ENCODE assay signal across 31 cellular contexts in the genomic region with DNA sequence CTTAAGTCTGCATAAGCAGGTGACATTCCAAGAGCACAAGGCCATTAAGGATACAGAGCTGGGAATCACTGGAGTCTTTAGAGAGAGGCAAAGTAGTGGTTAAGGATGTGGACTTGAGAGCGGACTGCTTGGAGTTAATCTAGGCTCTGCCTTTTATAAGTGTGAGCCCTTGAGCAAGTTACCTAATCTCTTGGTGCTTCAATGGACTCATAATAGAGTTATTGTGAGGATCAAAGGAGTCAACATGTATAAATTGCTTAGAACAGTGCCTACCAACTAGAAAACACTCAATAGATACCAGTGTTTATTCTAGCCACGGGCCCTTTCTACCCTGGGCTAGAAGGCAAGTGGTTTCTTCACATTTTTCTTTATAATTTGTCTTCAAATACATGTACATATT.
"Had no signal": no experiment of that assay in that cellular context is flagged by ENCODE, and none has a peak within 500 bp of the region (broad histone marks: within the 10 kb centered on the region; RNA-seq: fewer than 3 reads in every experiment).

No MANE protein-coding gene starts in this region.

- H3K36me3 Mint-ChIP-seq: activated naive CD8-positive, alpha-beta T cell treated with anti-CD3 and anti-CD28 coated beads for 36 hours had no signal

- H3K4me2 ChIP-seq: PC-9 had no signal

- H3K27ac ChIP-seq: brain microvascular endothelial cell, PC-9, SK-N-MC, WERI-Rb-1 had no signal

- DNase-seq: activated CD4-positive, alpha-beta T cell treated with anti-CD3 and anti-CD28 coated beads for 1 hour; activated CD4-positive, alpha-beta T cell treated with anti-CD3 and anti-CD28 coated beads, Interleukin-2, amount 10 ng/mL, durations not matched to agents 24 days and 14 days; activated CD4-positive, alpha-beta T cell treated with anti-CD3 and anti-CD28 coated beads, Interleukin-2, amount 50 U/mL, for 4 hours; activated CD4-positive, CD25-positive, alpha-beta regulatory T cell; activated CD8-positive, alpha-beta T cell treated with anti-CD3 and anti-CD28 coated beads for 36 hours; activated effector memory CD4-positive, alpha-beta T cell treated with anti-CD3 and anti-CD28 coated beads, Interleukin-2, amount 50 U/mL, for 16 hours; activated naive CD4-positive, alpha-beta T cell; activated naive CD4-positive, alpha-beta T cell treated with anti-CD3 and anti-CD28 coated beads, Interleukin-2, amount 50 U/mL, for 16 hours; activated naive CD8-positive, alpha-beta T cell treated with anti-CD3 and anti-CD28 coated beads for 36 hours; activated T-cell treated with anti-CD3 and anti-CD28 coated beads, Interleukin-2, amount 50 U/mL, for 1 hour; activated T-cell treated with anti-CD3 and anti-CD28 coated beads, Interleukin-2, amount 50 U/mL, for 72 hours; amniotic stem cell; aorta; brain microvascular endothelial cell; central memory CD4-positive, alpha-beta T cell; Karpas-422; KBM-7; NCI-H1105; NCI-H1436; NCI-H1694; NCI-H1930; NCI-H2081 treated with DMSO at 0.1 percent for 48 hours; NCI-H2171; NCI-H510A; NCI-H69; PC-9; Right ventricle myocardium superior; T1000; WERI-Rb-1 had no signal

- H3K9me3 Mint-ChIP-seq: activated CD4-positive, alpha-beta T cell treated with anti-CD3 and anti-CD28 coated beads, Interleukin-2, amount 10 ng/mL, durations not matched to agents 24 days and 14 days; activated T-helper 17 cell treated with anti-CD3 and anti-CD28 coated beads, Interleukin-2, amount 50 U/mL, for 72 hours had no signal

- H3K4me1 Mint-ChIP-seq: activated CD4-positive, alpha-beta T cell treated with anti-CD3 and anti-CD28 coated beads, Interleukin-2, amount 10 ng/mL, durations not matched to agents 24 days and 14 days; activated naive CD8-positive, alpha-beta T cell treated with anti-CD3 and anti-CD28 coated beads for 36 hours; activated T-helper 17 cell treated with anti-CD3 and anti-CD28 coated beads, Interleukin-2, amount 50 U/mL, for 72 hours had no signal

- ATAC-seq: activated CD8-positive, alpha-beta T cell treated with anti-CD3 and anti-CD28 coated beads for 36 hours; activated T-cell treated with anti-CD3 and anti-CD28 coated beads, Interleukin-2, amount 50 U/mL, for 72 hours; activated T-helper 17 cell treated with anti-CD3 and anti-CD28 coated beads, Interleukin-2, amount 50 U/mL, for 72 hours had no signal

- H3K4me3 ChIP-seq: PC-9, SK-N-MC had no signal

- H2AFZ ChIP-seq: PC-9 had no signal

- H3K27ac Mint-ChIP-seq: activated CD4-positive, alpha-beta T cell treated with anti-CD3 and anti-CD28 coated beads, Interleukin-2, amount 10 ng/mL, durations not matched to agents 24 days and 14 days; activated CD8-positive, alpha-beta T cell treated with anti-CD3 and anti-CD28 coated beads for 36 hours; activated naive CD8-positive, alpha-beta T cell treated with anti-CD3 and anti-CD28 coated beads for 36 hours; activated T-cell treated with anti-CD3 and anti-CD28 coated beads, Interleukin-2, amount 50 U/mL, for 72 hours; activated T-helper 17 cell treated with anti-CD3 and anti-CD28 coated beads, Interleukin-2, amount 50 U/mL, for 72 hours had no signal

- H3K27me3 Mint-ChIP-seq: activated CD4-positive, alpha-beta T cell treated with anti-CD3 and anti-CD28 coated beads, Interleukin-2, amount 10 ng/mL, durations not matched to agents 24 days and 14 days; activated CD8-positive, alpha-beta T cell treated with anti-CD3 and anti-CD28 coated beads for 36 hours; activated naive CD8-positive, alpha-beta T cell treated with anti-CD3 and anti-CD28 coated beads for 36 hours; activated T-helper 17 cell treated with anti-CD3 and anti-CD28 coated beads, Interleukin-2, amount 50 U/mL, for 72 hours had no signal

- H3K36me3 ChIP-seq: brain microvascular endothelial cell, WERI-Rb-1 had no signal

- H3K27me3 ChIP-seq: brain microvascular endothelial cell had no signal

- H3K4me3 Mint-ChIP-seq: activated CD4-positive, alpha-beta T cell treated with anti-CD3 and anti-CD28 coated beads, Interleukin-2, amount 10 ng/mL, durations not matched to agents 24 days and 14 days; activated CD8-positive, alpha-beta T cell treated with anti-CD3 and anti-CD28 coated beads for 36 hours; activated naive CD8-positive, alpha-beta T cell treated with anti-CD3 and anti-CD28 coated beads for 36 hours; activated T-cell treated with anti-CD3 and anti-CD28 coated beads, Interleukin-2, amount 50 U/mL, for 72 hours; activated T-helper 17 cell treated with anti-CD3 and anti-CD28 coated beads, Interleukin-2, amount 50 U/mL, for 72 hours had no signal
